8 cellular contexts compared by ENCODE assay signal in the genomic region with DNA sequence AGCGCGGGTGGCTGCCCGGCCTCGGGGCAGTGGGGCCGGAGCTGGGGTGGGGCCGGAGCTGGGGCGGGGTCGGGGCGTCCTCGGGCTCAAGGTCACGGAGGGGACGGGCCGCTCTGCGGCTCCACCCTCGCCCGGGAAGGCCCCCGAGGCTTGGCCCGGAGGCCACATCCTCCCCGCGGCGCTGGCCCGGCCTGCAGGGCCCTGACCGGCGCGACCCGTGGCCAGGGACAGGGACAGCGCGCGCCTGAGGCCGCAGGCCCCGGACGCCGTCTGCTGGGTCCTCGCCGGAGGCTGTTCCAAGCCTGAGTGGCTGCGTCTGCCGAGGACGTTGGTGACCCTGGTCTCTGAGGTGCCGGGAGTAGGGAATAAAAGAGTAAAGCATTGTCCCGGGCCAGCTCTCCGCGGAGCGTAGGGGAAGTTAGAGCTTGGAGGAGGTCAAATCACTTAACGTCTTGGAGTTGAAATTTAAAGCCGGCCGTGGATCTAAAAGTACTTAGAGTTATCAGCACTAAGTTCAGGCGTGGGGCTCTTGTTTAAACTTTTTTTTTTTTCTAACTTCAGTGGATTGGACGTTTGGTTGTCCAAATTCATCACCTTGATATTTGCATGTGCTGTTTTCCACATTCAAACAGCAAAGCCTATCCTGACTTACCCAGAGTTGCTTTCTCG. TPM values are rescaled to one million over a fixed set of nuclear protein-coding genes. Genes with fewer than 3 reads are reported as not detected.
A peak's percentile ranks its signal among the peaks of the same experiment; 100 is the strongest.
DNase-seq lines count a peak whose midpoint lies in the region; ATAC-seq and FAIRE-seq lines count a peak whose summit lies in the region.

No MANE protein-coding gene starts in this region.

- H3K4me3 Mint-ChIP-seq in CD4-positive, alpha-beta memory T cell: peak overlapping the region; percentile 82 to 90 (median 86)

- peak overlapping the region; percentile 87 for H3K18ac ChIP-seq in trophoblast cell (ENCODE audit: low read length)

- peaks cover 0 to 2% (median 0%) of the 10 kb centered on the region in 8 donors for H3K9me3 Mint-ChIP-seq in CD4-positive, alpha-beta memory T cell
- no peaks in the 10 kb centered on the region for H3K9me3 Mint-ChIP-seq in activated naive CD4-positive, alpha-beta T cell treated with anti-CD3 and anti-CD28 coated beads, Interleukin-2, amount 50 U/mL, for 72 hours

- peak overlapping the region; percentile 77 for H3K4ac ChIP-seq in trophoblast cell (ENCODE audit: low read depth, low read length)

- no peaks in the 10 kb centered on the region for H3K27me3 Mint-ChIP-seq in CD4-positive, alpha-beta memory T cell

- H4K8ac ChIP-seq in trophoblast cell (ENCODE audit: low read depth, low read length): peak overlapping the region; percentile 97

- no peak overlapping the region for H2BK12ac ChIP-seq in trophoblast cell (ENCODE audit: low read length)

- peak overlapping the region; percentile 90 for H2BK120ac ChIP-seq in trophoblast cell (ENCODE audit: insufficient read depth, low read length, poor library complexity)

- H3K4me1 Mint-ChIP-seq in CD4-positive, alpha-beta memory T cell: peaks cover 30 to 52% (median 35%) of the 10 kb centered on the region in 4 donors

- ATAC-seq in GM19328 (IDR thresholded peaks at IDR 0.05; ENCODE audit: unreplicated experiment) (peak; percentile 72), HG03439 (IDR thresholded peaks at IDR 0.05; ENCODE audit: unreplicated experiment) (peak; percentile 82)
- ATAC-seq in activated naive CD4-positive, alpha-beta T cell treated with anti-CD3 and anti-CD28 coated beads, Interleukin-2, amount 50 U/mL, for 72 hours: peak; percentile 67 to 83

- peak overlapping the region; percentile 29 to 52 for H3K4me3 ChIP-seq in CD4-positive, alpha-beta memory T cell (ENCODE audit: low read length in 2 of 2)
- H3K4me3 ChIP-seq in trophoblast cell (ENCODE audit: low read depth, low read length): peak overlapping the region; percentile 89

- CTCF ChIA-PET in CD4-positive, alpha-beta memory T cell (lab: Charles Lee; ENCODE audit: partially characterized antibody): interaction anchor here (0.6 to 4.3 kb wide), 10 partner anchors 11 to 712 kb away, joined by 3 to 25 read pairs (median 6); no protein-coding TSS in a partner anchor

- peak overlapping the region; percentile 84 for H3K14ac ChIP-seq in trophoblast cell (ENCODE audit: low read length)

- H3K79me1 ChIP-seq in trophoblast cell (ENCODE audit: low read length): peaks cover 8% of the 10 kb centered on the region

- peak overlapping the region; percentile 93 for H3K9ac ChIP-seq in trophoblast cell (ENCODE audit: low read length)

- H2AFZ ChIP-seq in trophoblast cell (ENCODE audit: insufficient read depth, low read length, poor library complexity): peak overlapping the region; percentile 80

- no CpG with 5 or more reads among the region's 49 CpGs for WGBS in trophoblast cell (ENCODE audit: extremely low coverage, insufficient coverage, insufficient read length)

- H3K36me3 ChIP-seq in CD4-positive, alpha-beta memory T cell (ENCODE audit: insufficient read depth, low read length): no peaks in the 10 kb centered on the region
- peaks cover under 1 to 4% of the 10 kb centered on the region in 2 experiments for H3K36me3 ChIP-seq in trophoblast cell (ENCODE audit: control insufficient read depth in 1 of 2, insufficient read depth in 2 of 2, low read length in 2 of 2)

- peak overlapping the region; percentile 57 for H3K4me2 ChIP-seq in trophoblast cell (ENCODE audit: low read length)

- intact Hi-C loops in CD4-positive, alpha-beta memory T cell (cut with micrococcal nuclease): loop anchor here (1.0 to 10.0 kb wide), 5 partner anchors 14 to 500 kb away; partner anchors contain the start of genes MRPS17 and ZNF713
- intact Hi-C loops in cardiac septum (cut with DNase I): loop anchor here (1.0 to 5.0 kb wide), 4 partner anchors 14 to 323 kb away; partner anchors contain the start of genes CCT6A, MRPS17, PSPH and ZNF713

- no peak for FAIRE-seq in RCC 7860 (lab: Jason Lieb, UNC)

- H3K79me2 ChIP-seq in trophoblast cell (ENCODE audit: control insufficient read depth, insufficient read depth, low read length, poor library complexity): peaks cover 8% of the 10 kb centered on the region

- H3K36me3 Mint-ChIP-seq in CD4-positive, alpha-beta memory T cell: peaks cover 4 to 9% of the 10 kb centered on the region in 2 donors
- peaks cover 0 to under 1% of the 10 kb centered on the region in 2 donors for H3K36me3 Mint-ChIP-seq in activated naive CD4-positive, alpha-beta T cell treated with anti-CD3 and anti-CD28 coated beads, Interleukin-2, amount 50 U/mL, for 72 hours

- no peaks in the 10 kb centered on the region for H3K27me3 ChIP-seq in CD4-positive, alpha-beta memory T cell (ENCODE audit: insufficient read depth, low read length)
- no peaks in the 10 kb centered on the region for H3K27me3 ChIP-seq in trophoblast cell (ENCODE audit: insufficient read depth, low read length)

- peak overlapping the region; percentile 80 for H2BK5ac ChIP-seq in trophoblast cell (ENCODE audit: low read depth, low read length, poor library complexity)

- no peak overlapping the region for H2AK5ac ChIP-seq in trophoblast cell (ENCODE audit: low read length)

- H3K9me3 ChIP-seq in CD4-positive, alpha-beta memory T cell (ENCODE audit: control insufficient read depth in 1 of 2, low read length in 2 of 2): no peaks in the 10 kb centered on the region
- no peaks in the 10 kb centered on the region for H3K9me3 ChIP-seq in trophoblast cell (ENCODE audit: insufficient read depth, low read depth, low read length)

- H4K91ac ChIP-seq in trophoblast cell (ENCODE audit: low read depth, low read length): peak overlapping the region; percentile 97

- H4K12ac ChIP-seq in trophoblast cell (ENCODE audit: low read depth, low read length): peak overlapping the region; percentile 92

- H3K23ac ChIP-seq in trophoblast cell (ENCODE audit: low read length): no peak overlapping the region

- peak overlapping the region; percentile 49 to 94 (median 94) for H3K27ac Mint-ChIP-seq in CD4-positive, alpha-beta memory T cell
- H3K27ac Mint-ChIP-seq in activated naive CD4-positive, alpha-beta T cell treated with anti-CD3 and anti-CD28 coated beads, Interleukin-2, amount 50 U/mL, for 72 hours: peak overlapping the region; percentile 55 to 91

- H3K4me1 ChIP-seq in CD4-positive, alpha-beta memory T cell (ENCODE audit: insufficient read depth, low read length): peaks cover 19% of the 10 kb centered on the region
- peaks cover 0 to 8% of the 10 kb centered on the region in 2 experiments for H3K4me1 ChIP-seq in trophoblast cell (ENCODE audit: control insufficient read depth in 1 of 2, insufficient read depth in 2 of 2, low read length in 2 of 2)

- H3K27ac ChIP-seq in CD4-positive, alpha-beta memory T cell (ENCODE audit: low read depth, low read length): peak overlapping the region; percentile 76
- H3K27ac ChIP-seq in trophoblast cell (ENCODE audit: low read depth, low read length): peak overlapping the region; percentile 86

- peak in 4 of 5 donors; percentile 28 to 55 (median 38) for DNase-seq in CD4-positive, alpha-beta memory T cell
- peak; percentile 74 for DNase-seq in RCC 7860 (ENCODE audit: low spot score)
- DNase-seq in activated naive CD4-positive, alpha-beta T cell treated with anti-CD3 and anti-CD28 coated beads, Interleukin-2, amount 50 U/mL, for 72 hours (ENCODE audit: low spot score in 2 of 2): peak in 1 of 2 donors; percentile 44
- peak; percentile 93 for DNase-seq in cardiac septum (ENCODE audit: low spot score)
- DNase-seq in trophoblast cell: peak; percentile 80 to 89
- DNase-seq in ureter (ENCODE audit: low spot score): peak; percentile 72

- POLR2A ChIA-PET in CD4-positive, alpha-beta memory T cell (lab: Charles Lee; ENCODE audit: partially characterized antibody): interaction anchor here (0.7 to 1.8 kb wide), 9 partner anchors 9 to 1206 kb away, joined by 3 to 8 read pairs (median 4); partner anchors contain the start of genes CHCHD2, NUPR2, SEC61G and SUMF2

RNA-seq across cellular contexts. Expression of gene NIPSNAP2, which starts 0.6 kb away (rescaled TPM):
- total RNA-seq in CD4-positive, alpha-beta memory T cell: 10 to 100 TPM; 29.0 to 33.3 TPM
- 10 to 100 TPM; 43.0 to 94.3 TPM for polyA plus RNA-seq in CD4-positive, alpha-beta memory T cell
- total RNA-seq in activated naive CD4-positive, alpha-beta T cell treated with anti-CD3 and anti-CD28 coated beads, Interleukin-2, amount 50 U/mL, for 72 hours: 10 to 100 TPM; 51.2 to 56.6 TPM
- 251 TPM for total RNA-seq in cardiac septum
- 43.8 and 46.2 TPM in 2 replicates for polyA plus RNA-seq in trophoblast cell (2013)
- 66.6 TPM for total RNA-seq in ureter

RNA-seq across cellular contexts. Expression of gene MRPS17, which starts 13.3 kb away (rescaled TPM):
- 10 to 100 TPM; 11.5 to 13.2 TPM for total RNA-seq in CD4-positive, alpha-beta memory T cell
- polyA plus RNA-seq in CD4-positive, alpha-beta memory T cell: 10 to 100 TPM; 15.1 to 17.8 TPM
- total RNA-seq in activated naive CD4-positive, alpha-beta T cell treated with anti-CD3 and anti-CD28 coated beads, Interleukin-2, amount 50 U/mL, for 72 hours: 10 to 100 TPM; 18.8 to 25.1 TPM
- 13.4 TPM for total RNA-seq in cardiac septum
- polyA plus RNA-seq in trophoblast cell (2013): 16.4 and 16.9 TPM in 2 replicates
- 13.1 TPM for total RNA-seq in ureter
